19 cellular contexts compared by ENCODE assay signal in the genomic region with DNA sequence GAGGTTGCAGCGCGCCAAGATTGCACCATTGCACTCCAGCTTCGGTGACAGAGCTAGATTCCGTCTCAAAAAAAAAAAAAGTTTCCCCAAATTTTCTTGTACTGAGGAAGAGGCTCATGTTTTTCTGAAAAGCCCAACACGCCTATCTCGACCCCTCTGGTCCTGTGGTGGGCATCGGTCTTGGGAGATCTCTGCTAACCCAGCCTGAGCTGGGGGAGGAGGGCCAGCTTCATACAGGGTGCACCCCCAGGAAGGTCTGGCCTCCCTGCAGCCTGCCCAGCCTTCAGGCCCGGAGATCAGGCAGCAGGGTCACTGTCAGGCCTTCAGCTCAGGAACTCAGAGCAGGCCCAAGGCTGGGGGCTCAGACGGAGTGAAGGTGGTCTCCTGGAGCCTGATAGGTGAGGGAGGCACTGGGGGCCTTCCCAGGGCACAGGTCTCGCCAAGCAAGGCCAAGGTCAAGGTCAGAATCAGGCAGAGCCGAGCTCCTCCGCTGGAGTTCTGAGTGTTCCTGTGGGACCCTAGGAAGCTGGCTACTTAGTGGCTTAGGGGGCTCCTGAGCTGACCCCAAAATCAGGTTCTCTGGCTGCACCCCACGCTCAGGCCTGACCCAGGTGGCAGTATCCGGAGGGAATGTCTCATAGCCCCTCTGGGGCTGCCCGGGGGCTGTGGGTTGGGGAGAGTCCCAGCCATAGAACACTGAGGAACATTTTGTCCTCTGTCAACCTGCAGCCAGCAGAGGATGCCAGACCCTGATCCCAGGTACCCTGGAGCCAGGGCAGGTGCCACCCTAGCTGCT. TPM values are rescaled to one million over a fixed set of nuclear protein-coding genes. Genes with fewer than 3 reads are reported as not detected.
A peak's percentile ranks its signal among the peaks of the same experiment; 100 is the strongest.
DNase-seq lines count a peak whose midpoint lies in the region; ATAC-seq and TF ChIP-seq lines count a peak whose summit lies in the region.
"Had no signal": no experiment of that assay in that cellular context is flagged by ENCODE, and none has a peak within 500 bp of the region (broad histone marks: within the 10 kb centered on the region; RNA-seq: fewer than 3 reads in every experiment).

No MANE protein-coding gene starts in this region.

- H3K4me1 ChIP-seq in right cardiac atrium (ENCODE audit: control insufficient read depth, insufficient read depth, low read length): peaks cover 20% of the 10 kb centered on the region
- H3K4me1 ChIP-seq in trophoblast cell (ENCODE audit: control insufficient read depth in 1 of 2, insufficient read depth in 2 of 2, low read length in 2 of 2): peaks cover 39 to 44% of the 10 kb centered on the region in 2 experiments

- H3K4me2 ChIP-seq in trophoblast cell (ENCODE audit: low read length): no peak overlapping the region

- H3K27me3 ChIP-seq in right cardiac atrium (ENCODE audit: control insufficient read depth, insufficient read depth): no peaks in the 10 kb centered on the region
- no peaks in the 10 kb centered on the region for H3K27me3 ChIP-seq in trophoblast cell (ENCODE audit: insufficient read depth, low read length)

- H2BK120ac ChIP-seq in trophoblast cell (ENCODE audit: insufficient read depth, low read length, poor library complexity): peak overlapping the region; percentile 88

- H3K9me3 Mint-ChIP-seq in nephron progenitor cell: no peaks in the 10 kb centered on the region
- H3K9me3 Mint-ChIP-seq: IgD-negative memory B cell had no signal

- peak overlapping the region; percentile 60 for H3K18ac ChIP-seq in trophoblast cell (ENCODE audit: low read length)

- no peak overlapping the region for H3K4ac ChIP-seq in trophoblast cell (ENCODE audit: low read depth, low read length)

- WGBS in right cardiac atrium: 93% methylated on average over 15 of the region's 15 CpGs
- WGBS in trophoblast cell (ENCODE audit: extremely low coverage, insufficient coverage, insufficient read length): no CpG with 5 or more reads among the region's 15 CpGs

- H3K79me1 ChIP-seq in trophoblast cell (ENCODE audit: low read length): peaks cover 60% of the 10 kb centered on the region

- no peak overlapping the region for H2AFZ ChIP-seq in trophoblast cell (ENCODE audit: insufficient read depth, low read length, poor library complexity)

- H3K14ac ChIP-seq in trophoblast cell (ENCODE audit: low read length): peak overlapping the region; percentile 36

- peaks cover 16% of the 10 kb centered on the region for H3K27me3 Mint-ChIP-seq in nephron progenitor cell (ENCODE audit: low read depth, poor library complexity)
- H3K27me3 Mint-ChIP-seq: CD4-positive, alpha-beta memory T cell had no signal

- peak overlapping the region; percentile 82 for H2AK5ac ChIP-seq in trophoblast cell (ENCODE audit: low read length)

- H3K36me3 Mint-ChIP-seq in nephron progenitor cell (ENCODE audit: low read depth): no peaks in the 10 kb centered on the region
- H3K36me3 Mint-ChIP-seq: CD4-positive, alpha-beta memory T cell; IgD-negative memory B cell had no signal

- intact Hi-C loops in right cardiac atrium (cut with DNase I): no loop called here
- intact Hi-C loops in cardiac septum (cut with DNase I): no loop called here

- H3K36me3 ChIP-seq in trophoblast cell (ENCODE audit: control insufficient read depth in 1 of 2, insufficient read depth in 2 of 2, low read length in 2 of 2): no peaks in the 10 kb centered on the region

- peak overlapping the region; percentile 84 for H2BK12ac ChIP-seq in trophoblast cell (ENCODE audit: low read length)

- H4K12ac ChIP-seq in trophoblast cell (ENCODE audit: low read depth, low read length): no peak overlapping the region

- H3K27ac Mint-ChIP-seq in nephron progenitor cell: no peak overlapping the region

- H4K8ac ChIP-seq in trophoblast cell (ENCODE audit: low read depth, low read length): peak overlapping the region; percentile 25

- H3K4me1 Mint-ChIP-seq in nephron progenitor cell: peaks cover 65% of the 10 kb centered on the region

- DNase-seq in right cardiac atrium: peak in 1 of 3 donors; percentile 12
- no peak for DNase-seq in cardiac septum (ENCODE audit: low spot score)
- DNase-seq in iPS-NIHi11 (ENCODE audit: low spot score): peak; percentile 7
- DNase-seq in trophoblast cell: no peak
- DNase-seq in NCI-H774 (lab: John Stamatoyannopoulos, UW): no peak
- DNase-seq in nephron progenitor cell: no peak
- DNase-seq in NCI-H146 (lab: John Stamatoyannopoulos, UW): no peak
- no peak for DNase-seq in NCI-H226
- DNase-seq: 8988T; Calu3; CD4-positive, alpha-beta memory T cell; HCEC 1CT; Kasumi-1; MM.1S; NCI-H1105; NCI-H187; NCI-H446 treated with DMSO at 0.1 percent for 48 hours had no signal

- no peak overlapping the region for H3K9ac ChIP-seq in trophoblast cell (ENCODE audit: low read length)

- H4K91ac ChIP-seq in trophoblast cell (ENCODE audit: low read depth, low read length): peak overlapping the region; percentile 97

- no peak overlapping the region for H3K23ac ChIP-seq in trophoblast cell (ENCODE audit: low read length)

- H3K4me3 ChIP-seq in right cardiac atrium (ENCODE audit: low read length): no peak overlapping the region
- no peak overlapping the region for H3K4me3 ChIP-seq in trophoblast cell (ENCODE audit: low read depth, low read length)
- H3K4me3 ChIP-seq: SK-N-MC had no signal

- H3K4me3 Mint-ChIP-seq in nephron progenitor cell: no peak overlapping the region
- H3K4me3 Mint-ChIP-seq: CD4-positive, alpha-beta memory T cell; IgD-negative memory B cell had no signal

- no peak for ATAC-seq in right cardiac atrium

- H3K27ac ChIP-seq in right cardiac atrium (ENCODE audit: low read length) (peak overlapping the region; percentile 21), trophoblast cell (ENCODE audit: low read depth, low read length) (no peak overlapping the region)
- H3K27ac ChIP-seq: SK-N-MC had no signal

- peaks cover 14% of the 10 kb centered on the region for H3K79me2 ChIP-seq in trophoblast cell (ENCODE audit: control insufficient read depth, insufficient read depth, low read length, poor library complexity)

- H3K9me3 ChIP-seq in right cardiac atrium (ENCODE audit: control insufficient read depth, low read length) (no peaks in the 10 kb centered on the region), trophoblast cell (ENCODE audit: insufficient read depth, low read depth, low read length) (peaks cover 2% of the 10 kb centered on the region)

- TF ChIP-seq CTCF in nephron progenitor cell (IDR thresholded peaks at IDR 0.05): no peak

- no peak overlapping the region for H2BK5ac ChIP-seq in trophoblast cell (ENCODE audit: low read depth, low read length, poor library complexity)

RNA-seq across cellular contexts. Expression of a gene that starts 37.9 kb away (rescaled TPM):
- total RNA-seq in right cardiac atrium (10 to 100 TPM; 66.3 to 97.6 (median 94.3) TPM), cardiac septum (42.4 TPM)
- polyA plus RNA-seq in right cardiac atrium: 34.8 TPM
- 108 and 116 TPM in 2 replicates for polyA plus RNA-seq in trophoblast cell (2013)
